ENCODE assay signal across 1 cellular context in the genomic region with DNA sequence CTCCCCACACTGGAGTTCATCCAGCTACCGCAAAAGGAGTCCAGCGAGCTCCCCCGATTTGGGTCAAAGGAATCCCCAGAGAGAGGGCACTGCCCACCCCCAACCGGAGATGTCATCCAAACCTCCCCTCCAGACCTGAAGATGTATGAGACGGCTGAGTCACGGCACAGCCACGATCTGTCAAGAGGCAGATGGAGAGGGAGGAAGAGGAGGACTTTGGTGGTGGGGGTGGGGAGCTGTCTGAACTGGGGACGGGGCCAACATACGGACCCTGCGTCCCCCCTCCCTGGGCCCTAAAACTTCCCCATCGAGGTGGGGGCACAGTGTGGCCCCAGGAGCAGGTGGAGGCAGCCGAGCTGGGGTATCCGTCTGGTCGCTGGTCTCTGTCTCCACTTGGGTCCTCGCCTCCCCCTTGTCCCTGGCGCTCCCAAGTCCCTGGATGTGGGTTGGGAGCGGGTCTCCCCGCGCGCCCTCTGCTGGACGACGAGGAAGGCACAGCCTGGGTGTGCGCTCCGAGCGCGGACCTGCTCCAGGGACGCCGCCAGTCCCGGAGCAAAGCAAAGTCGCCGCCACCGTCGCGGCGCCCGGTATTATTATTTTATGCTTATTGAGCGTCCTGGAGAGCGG.
TF ChIP-seq lines count a peak whose summit lies in the region.

No MANE protein-coding gene starts in this region.

TF ChIP-seq in HEK293, 187 proteins besides CTCF, POLR2A, EP300 and RAD21 (continued from another document):
- TF ChIP-seq EGR2 (tag by site-specific recombination; IDR thresholded peaks at IDR 0.05; ENCODE audit: low read depth) (peak; percentile 52), ZNF830 (tag by site-specific recombination; IDR thresholded peaks at IDR 0.05; ENCODE audit: low read depth) (no peak), ZNF274 (IDR thresholded peaks at IDR 0.05; ENCODE audit: low read length) (no peak), ZNF274 (tag by site-specific recombination; IDR thresholded peaks at IDR 0.05; ENCODE audit: borderline replicate concordance) (no peak), ZBTB49 (tag by site-specific recombination; IDR thresholded peaks at IDR 0.05; ENCODE audit: low read depth) (no peak), ZNF426 (tag by site-specific recombination; IDR thresholded peaks at IDR 0.05) (no peak), ZBTB7A (tag by site-specific recombination; IDR thresholded peaks at IDR 0.05; ENCODE audit: low read depth) (peak; percentile 87; the same call in 1 of the 2 replicates), ZNF513 (tag by site-specific recombination; IDR thresholded peaks at IDR 0.05) (peak; percentile 89), ZNF121 (tag by site-specific recombination; IDR thresholded peaks at IDR 0.05) (peak; percentile 11; the same call in 1 of the 2 replicates), ZBTB1 (tag by site-specific recombination; IDR thresholded peaks at IDR 0.05) (no peak), KLF10 (tag by site-specific recombination; IDR thresholded peaks at IDR 0.05) (no peak), ZNF350 (tag by site-specific recombination; IDR thresholded peaks at IDR 0.05) (no peak), KLF9 (tag by site-specific recombination; IDR thresholded peaks at IDR 0.05; ENCODE audit: low read depth) (0 out of 2 replicates have a peak, but pooled peaks have one; percentile 45), ZBTB17 (tag by site-specific recombination; IDR thresholded peaks at IDR 0.05) (peak; percentile 81), ZNF16 (tag by site-specific recombination; IDR thresholded peaks at IDR 0.05; ENCODE audit: low read depth) (no peak), ZSCAN18 (tag by site-specific recombination; IDR thresholded peaks at IDR 0.05) (no peak), ZBTB6 (tag by site-specific recombination; IDR thresholded peaks at IDR 0.05) (no peak; the same call in 1 of the 2 replicates), ZSCAN4 (tag by site-specific recombination; IDR thresholded peaks at IDR 0.05) (no peak; the same call in 1 of the 2 replicates), HIC1 (tag by site-specific recombination; IDR thresholded peaks at IDR 0.05) (peak; percentile 58; the same call in 1 of the 2 replicates), ZNF670 (tag by site-specific recombination; IDR thresholded peaks at IDR 0.05; ENCODE audit: low read depth) (no peak), HOXA7 (CRISPR knock-in tag; IDR thresholded peaks at IDR 0.05; ENCODE audit: borderline replicate concordance) (no peak), ZIC2 (tag by site-specific recombination; IDR thresholded peaks at IDR 0.05) (no peak), ZNF223 (tag by site-specific recombination; IDR thresholded peaks at IDR 0.05) (no peak), GLI2 (tag by site-specific recombination; IDR thresholded peaks at IDR 0.05; ENCODE audit: borderline replicate concordance, low read depth) (no peak), KLF7 (tag by site-specific recombination; IDR thresholded peaks at IDR 0.05; ENCODE audit: borderline replicate concordance) (no peak), ZFHX2 (tag by site-specific recombination; conservative IDR thresholded peaks at IDR 0.05) (peak; percentile 57), ZNF530 (tag by site-specific recombination; IDR thresholded peaks at IDR 0.05; ENCODE audit: low read depth) (no peak), ZNF692 (tag by site-specific recombination; IDR thresholded peaks at IDR 0.05) (peak; percentile 75), ZNF391 (tag by site-specific recombination; IDR thresholded peaks at IDR 0.05; ENCODE audit: borderline replicate concordance, low read depth) (no peak; the same call in 1 of the 2 replicates), ZNF169 (tag by site-specific recombination; IDR thresholded peaks at IDR 0.05) (no peak), ZSCAN23 (tag by site-specific recombination; IDR thresholded peaks at IDR 0.05) (0 out of 2 replicates have a peak, but pooled peaks have one; percentile 62), ZSCAN30 (tag by site-specific recombination; IDR thresholded peaks at IDR 0.05) (peak; percentile 63), ZBTB20 (tag by site-specific recombination; IDR thresholded peaks at IDR 0.05) (no peak), KLF1 (tag by site-specific recombination; IDR thresholded peaks at IDR 0.05) (no peak), BCL11A (tag by site-specific recombination; IDR thresholded peaks at IDR 0.05; ENCODE audit: low read depth) (no peak), ZNF18 (tag by site-specific recombination; IDR thresholded peaks at IDR 0.05) (no peak), ZNF76 (tag by site-specific recombination; IDR thresholded peaks at IDR 0.05; ENCODE audit: borderline replicate concordance, low read depth) (peak; percentile 18; the same call in 1 of the 2 replicates), SP7 (tag by site-specific recombination; IDR thresholded peaks at IDR 0.05) (no peak; the same call in none of the 2 replicates), ZFP41 (tag by site-specific recombination; IDR thresholded peaks at IDR 0.05; ENCODE audit: borderline replicate concordance) (no peak), HOXC10 (CRISPR knock-in tag; IDR thresholded peaks at IDR 0.05) (no peak), ZSCAN16 (tag by site-specific recombination; IDR thresholded peaks at IDR 0.05) (no peak)
- TF ChIP-seq, protein P1, sequence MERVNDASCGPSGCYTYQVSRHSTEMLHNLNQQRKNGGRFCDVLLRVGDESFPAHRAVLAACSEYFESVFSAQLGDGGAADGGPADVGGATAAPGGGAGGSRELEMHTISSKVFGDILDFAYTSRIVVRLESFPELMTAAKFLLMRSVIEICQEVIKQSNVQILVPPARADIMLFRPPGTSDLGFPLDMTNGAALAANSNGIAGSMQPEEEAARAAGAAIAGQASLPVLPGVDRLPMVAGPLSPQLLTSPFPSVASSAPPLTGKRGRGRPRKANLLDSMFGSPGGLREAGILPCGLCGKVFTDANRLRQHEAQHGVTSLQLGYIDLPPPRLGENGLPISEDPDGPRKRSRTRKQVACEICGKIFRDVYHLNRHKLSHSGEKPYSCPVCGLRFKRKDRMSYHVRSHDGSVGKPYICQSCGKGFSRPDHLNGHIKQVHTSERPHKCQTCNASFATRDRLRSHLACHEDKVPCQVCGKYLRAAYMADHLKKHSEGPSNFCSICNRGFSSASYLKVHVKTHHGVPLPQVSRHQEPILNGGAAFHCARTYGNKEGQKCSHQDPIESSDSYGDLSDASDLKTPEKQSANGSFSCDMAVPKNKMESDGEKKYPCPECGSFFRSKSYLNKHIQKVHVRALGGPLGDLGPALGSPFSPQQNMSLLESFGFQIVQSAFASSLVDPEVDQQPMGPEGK (tag by site-specific recombination; IDR thresholded peaks at IDR 0.05) = peak; percentile 98
